8 cellular contexts compared by ENCODE assay signal in genomic region chr11:10526974-10527918, GRCh38.
A peak's percentile ranks its signal among the peaks of the same experiment; 100 is the strongest.
DNase-seq lines count a peak whose midpoint lies in the region; ATAC-seq, FAIRE-seq and TF ChIP-seq lines count a peak whose summit lies in the region.
"Had no signal": no experiment of that assay in that cellular context is flagged by ENCODE, and none has a peak within 500 bp of the region (broad histone marks: within the 10 kb centered on the region; RNA-seq: fewer than 3 reads in every experiment).

No MANE protein-coding gene starts in this region.

- peak overlapping the region; percentile 42 to 44 for H3K4me3 Mint-ChIP-seq in stimulated activated naive CD8-positive, alpha-beta T cell treated with anti-CD3 and anti-CD28 coated beads, Interleukin-15, amount 100 ng/mL, for 72 hours

- no peak for TF ChIP-seq CTCF in D721Med (IDR thresholded peaks at IDR 0.05; ENCODE audit: insufficient read depth, missing control alignments)

- DNase-seq in stimulated activated naive CD8-positive, alpha-beta T cell treated with anti-CD3 and anti-CD28 coated beads, Interleukin-15, amount 100 ng/mL, for 72 hours: peak in 1 of 2 donors; percentile 13
- DNase-seq in COLO668 (lab: John Stamatoyannopoulos, UW; ENCODE audit: unreplicated experiment) (no peak), D721Med (ENCODE audit: insufficient read length, low spot score) (no peak)

- peaks cover 23% of the 10 kb centered on the region for H3K4me1 Mint-ChIP-seq in stimulated activated naive CD8-positive, alpha-beta T cell treated with anti-CD3 and anti-CD28 coated beads, Interleukin-15, amount 100 ng/mL, for 72 hours

- no peaks in the 10 kb centered on the region for H3K27me3 Mint-ChIP-seq in stimulated activated naive CD8-positive, alpha-beta T cell treated with anti-CD3 and anti-CD28 coated beads, Interleukin-15, amount 100 ng/mL, for 72 hours

- peak overlapping the region; percentile 65 to 84 for H3K27ac Mint-ChIP-seq in stimulated activated naive CD8-positive, alpha-beta T cell treated with anti-CD3 and anti-CD28 coated beads, Interleukin-15, amount 100 ng/mL, for 72 hours

- ATAC-seq in GM21390 (IDR thresholded peaks at IDR 0.05; ENCODE audit: unreplicated experiment): peak; percentile 95
- ATAC-seq in HG03442 (IDR thresholded peaks at IDR 0.05; ENCODE audit: unreplicated experiment): peak; percentile 79
- peak; percentile 96 for ATAC-seq in stimulated activated naive CD8-positive, alpha-beta T cell treated with anti-CD3 and anti-CD28 coated beads, Interleukin-15, amount 100 ng/mL, for 72 hours
- no peak for ATAC-seq in GM18907 (IDR thresholded peaks at IDR 0.05; ENCODE audit: unreplicated experiment)

- FAIRE-seq in D721Med (lab: Jason Lieb, UNC): no peak

- H3K9me3 Mint-ChIP-seq in stimulated activated naive CD8-positive, alpha-beta T cell treated with anti-CD3 and anti-CD28 coated beads, Interleukin-15, amount 100 ng/mL, for 72 hours: no peaks in the 10 kb centered on the region

- peak overlapping the region; percentile 88 for H3K27ac ChIP-seq in cingulate gyrus (ENCODE audit: low read depth, low read length)
- H3K27ac ChIP-seq: parathyroid adenoma had no signal
